In genomic region chr16:56860226-56861020, GRCh38 we compare ENCODE assay signal across 9 cellular contexts. TPM values are rescaled to one million over a fixed set of nuclear protein-coding genes. Genes with fewer than 3 reads are reported as not detected.
DNase-seq lines count a peak whose midpoint lies in the region; ATAC-seq and TF ChIP-seq lines count a peak whose summit lies in the region.
"Had no signal": no experiment of that assay in that cellular context is flagged by ENCODE, and none has a peak within 500 bp of the region (broad histone marks: within the 10 kb centered on the region; RNA-seq: fewer than 3 reads in every experiment).

No MANE protein-coding gene starts in this region.

- no peak overlapping the region for H2AFZ ChIP-seq in mammary epithelial cell (ENCODE audit: low read depth, low read length)

- no peak overlapping the region for H3K4me2 ChIP-seq in mammary epithelial cell (ENCODE audit: insufficient read depth, low read depth, low read length)

- BruUV-seq in MCF 10A (replicated peaks; lab: Mats Ljungman, UMichigan): no TSS peak
- no TSS peak for BruUV-seq in mammary epithelial cell (replicated peaks; lab: Mats Ljungman, UMichigan)

- no peaks in the 10 kb centered on the region for H3K36me3 Mint-ChIP-seq in MCF 10A (ENCODE audit: insufficient read depth, unreplicated experiment)
- no peaks in the 10 kb centered on the region for H3K36me3 Mint-ChIP-seq in activated naive CD4-positive, alpha-beta T cell treated with anti-CD3 and anti-CD28 coated beads, Interleukin-2, amount 50 U/mL, for 24 hours
- peaks cover 6% of the 10 kb centered on the region for H3K36me3 Mint-ChIP-seq in stimulated activated effector memory CD8-positive, alpha-beta T cell treated with anti-CD3 and anti-CD28 coated beads, Interleukin-12 subunit alpha, Interleukin-12 subunit beta, amount 100 ng/mL, for 72 hours

- H3K27ac ChIP-seq in mammary epithelial cell (ENCODE audit: insufficient read depth, low read depth, low read length): no peak overlapping the region

- peaks cover 4% of the 10 kb centered on the region for H3K4me1 ChIP-seq in mammary epithelial cell (ENCODE audit: insufficient read depth, low read length)

- 90% methylated on average over 7 of the region's 9 CpGs for WGBS in mammary epithelial cell (ENCODE audit: low coverage, missing lambda C conversion rate)

- dilution Hi-C loops in mammary epithelial cell (cut with HindIII; ENCODE audit: low sequenced_read_pairs): no loop called here

- POLR2A ChIA-PET in MCF 10A (lab: Yijun Ruan, JAX): interaction anchor here (1.6 kb wide), 1 partner anchor 12 kb away, joined by 4 read pairs; no protein-coding TSS in a partner anchor

- intact Hi-C loops in MCF 10A (cut with micrococcal nuclease): no loop called here
- intact Hi-C loops in mammary epithelial cell (cut with micrococcal nuclease): no loop called here

- H3K9me3 ChIP-seq in mammary epithelial cell (replicated peaks; ENCODE audit: insufficient read depth, low read length): no peaks in the 10 kb centered on the region

- H3K27me3 ChIP-seq in mammary epithelial cell (ENCODE audit: insufficient read depth, low read length): no peaks in the 10 kb centered on the region

- no peaks in the 10 kb centered on the region for H3K79me2 ChIP-seq in mammary epithelial cell (ENCODE audit: insufficient read depth, low read length)

- no peak for TF ChIP-seq CTCF in MCF 10A (IDR thresholded peaks at IDR 0.05; ENCODE audit: unreplicated experiment)
- TF ChIP-seq CTCF in mammary epithelial cell (conservative IDR thresholded peaks at IDR 0.05 in 1 of 2, IDR thresholded peaks at IDR 0.05 in 1 of 2; ENCODE audit: extremely low read depth in 1 of 2, insufficient read depth in 1 of 2, low read depth in 1 of 2, low read length in 2 of 2): no peak

- H3K36me3 ChIP-seq in mammary epithelial cell (ENCODE audit: insufficient read depth, low read length): no peaks in the 10 kb centered on the region

- peaks cover 6% of the 10 kb centered on the region for H3K4me1 Mint-ChIP-seq in MCF 10A (ENCODE audit: insufficient read depth, unreplicated experiment)
- H3K4me1 Mint-ChIP-seq in activated naive CD4-positive, alpha-beta T cell treated with anti-CD3 and anti-CD28 coated beads, Interleukin-2, amount 50 U/mL, for 24 hours: peaks cover 49% of the 10 kb centered on the region
- peaks cover 53% of the 10 kb centered on the region for H3K4me1 Mint-ChIP-seq in stimulated activated effector memory CD8-positive, alpha-beta T cell treated with anti-CD3 and anti-CD28 coated beads, Interleukin-12 subunit alpha, Interleukin-12 subunit beta, amount 100 ng/mL, for 72 hours

- no peak overlapping the region for H3K4me3 ChIP-seq in mammary epithelial cell (replicated peaks in 1 of 3; ENCODE audit: insufficient read depth in 1 of 3, low read depth in 2 of 3, low read length in 3 of 3)

- DNase-seq in MCF 10A (ENCODE audit: unreplicated experiment) (no peak), mammary epithelial cell (no peak), SIG-M5 treated with dmso at 0.1 percent for 504 hours (lab: John Stamatoyannopoulos, UW; ENCODE audit: unreplicated experiment) (no peak), dedifferentiated amniotic fluid mesenchymal stem cell (ENCODE audit: extremely low spot score) (no peak), NCI-H1048 (lab: John Stamatoyannopoulos, UW) (no peak)
- peak in 1 of 2 donors; percentile 81 for DNase-seq in stimulated activated effector memory CD8-positive, alpha-beta T cell treated with anti-CD3 and anti-CD28 coated beads, Interleukin-12 subunit alpha, Interleukin-12 subunit beta, amount 100 ng/mL, for 72 hours (ENCODE audit: low spot score in 2 of 2)

- no peaks in the 10 kb centered on the region for H3K27me3 Mint-ChIP-seq in MCF 10A (ENCODE audit: insufficient read depth, unreplicated experiment)
- no peaks in the 10 kb centered on the region for H3K27me3 Mint-ChIP-seq in activated naive CD4-positive, alpha-beta T cell treated with anti-CD3 and anti-CD28 coated beads, Interleukin-2, amount 50 U/mL, for 24 hours

- CTCF ChIA-PET in MCF 10A (lab: Yijun Ruan, JAX): interaction anchor here (0.7 to 0.9 kb wide), 2 partner anchors 92 to 367 kb away, joined by 3 read pairs; no protein-coding TSS in a partner anchor
- CTCF ChIA-PET in mammary epithelial cell (lab: Charles Lee; ENCODE audit: low non-redundant PET): no interaction called here

- no peak overlapping the region for H3K4me3 Mint-ChIP-seq in MCF 10A (ENCODE audit: unreplicated experiment)
- peak overlapping the region; percentile 76 for H3K4me3 Mint-ChIP-seq in activated naive CD4-positive, alpha-beta T cell treated with anti-CD3 and anti-CD28 coated beads, Interleukin-2, amount 50 U/mL, for 24 hours
- peak overlapping the region; percentile 58 for H3K4me3 Mint-ChIP-seq in stimulated activated effector memory CD8-positive, alpha-beta T cell treated with anti-CD3 and anti-CD28 coated beads, Interleukin-12 subunit alpha, Interleukin-12 subunit beta, amount 100 ng/mL, for 72 hours

- H3K9ac ChIP-seq in mammary epithelial cell (ENCODE audit: insufficient read depth, low read length): no peak overlapping the region

- H3K9me3 Mint-ChIP-seq in MCF 10A (ENCODE audit: unreplicated experiment): no peaks in the 10 kb centered on the region
- no peaks in the 10 kb centered on the region for H3K9me3 Mint-ChIP-seq in activated naive CD4-positive, alpha-beta T cell treated with anti-CD3 and anti-CD28 coated beads, Interleukin-2, amount 50 U/mL, for 24 hours
- H3K9me3 Mint-ChIP-seq in stimulated activated effector memory CD8-positive, alpha-beta T cell treated with anti-CD3 and anti-CD28 coated beads, Interleukin-12 subunit alpha, Interleukin-12 subunit beta, amount 100 ng/mL, for 72 hours: no peaks in the 10 kb centered on the region

- peak; percentile 54 for ATAC-seq in HG03571 (IDR thresholded peaks at IDR 0.05; ENCODE audit: unreplicated experiment)
- ATAC-seq in stimulated activated effector memory CD8-positive, alpha-beta T cell treated with anti-CD3 and anti-CD28 coated beads, Interleukin-12 subunit alpha, Interleukin-12 subunit beta, amount 100 ng/mL, for 72 hours: peak; percentile 78

- no peaks in the 10 kb centered on the region for H4K20me1 ChIP-seq in mammary epithelial cell (ENCODE audit: insufficient read depth, low read length)

- in situ Hi-C loops in mammary epithelial cell (cut with MboI; ENCODE audit: low sequenced_read_pairs in 2 of 2): loop anchor here in 1 of 2 donors (10.0 kb wide), 1 partner anchor 94 kb away; no protein-coding TSS in a partner anchor

- peak overlapping the region; percentile 91 for H3K27ac Mint-ChIP-seq in MCF 10A (ENCODE audit: low read depth, unreplicated experiment)
- peak overlapping the region; percentile 84 for H3K27ac Mint-ChIP-seq in activated naive CD4-positive, alpha-beta T cell treated with anti-CD3 and anti-CD28 coated beads, Interleukin-2, amount 50 U/mL, for 24 hours
- H3K27ac Mint-ChIP-seq in stimulated activated effector memory CD8-positive, alpha-beta T cell treated with anti-CD3 and anti-CD28 coated beads, Interleukin-12 subunit alpha, Interleukin-12 subunit beta, amount 100 ng/mL, for 72 hours: peak overlapping the region; percentile 93

RNA-seq across cellular contexts. Expression of gene SLC12A3, which starts 4.6 kb away (rescaled TPM):
- not detected in 2 replicates for total RNA-seq in MCF 10A (2022)
- total RNA-seq in mammary epithelial cell: not detected
- polyA plus RNA-seq in mammary epithelial cell: 0.02 TPM
- polyA minus RNA-seq in mammary epithelial cell: not detected
- total RNA-seq: temporal lobe had no signal
